27 cellular contexts compared by ENCODE assay signal in genomic region chr21:32581732-32582131, GRCh38. TPM values are rescaled to one million over a fixed set of nuclear protein-coding genes. Genes with fewer than 3 reads are reported as not detected.
DNase-seq lines count a peak whose midpoint lies in the region; ATAC-seq and TF ChIP-seq lines count a peak whose summit lies in the region.
"Had no signal": no experiment of that assay in that cellular context is flagged by ENCODE, and none has a peak within 500 bp of the region (broad histone marks: within the 10 kb centered on the region; RNA-seq: fewer than 3 reads in every experiment).

No MANE protein-coding gene starts in this region.

- no peak overlapping the region for H3K4me3 ChIP-seq in coronary artery
- H3K4me3 ChIP-seq: BLaER1, GM12878 had no signal

- peak; percentile 8 for DNase-seq in activated CD8-positive, alpha-beta memory T cell treated with anti-CD3 and anti-CD28 coated beads, Interleukin-2, amount 50 U/mL, for 48 hours
- DNase-seq in activated CD8-positive, alpha-beta memory T cell treated with anti-CD3 and anti-CD28 coated beads, Interleukin-2, amount 50 U/mL, for 4 hours, result no peak
- peak; percentile 35 for DNase-seq in coronary artery (ENCODE audit: low spot score)
- peak; percentile 19 for DNase-seq in islet precursor cell
- DNase-seq in type B pancreatic cell (ENCODE audit: extremely low spot score, unreplicated experiment), result peak; percentile 27
- DNase-seq in SKM-1 (lab: John Stamatoyannopoulos, UW; ENCODE audit: unreplicated experiment), result no peak
- DNase-seq in activated CD8-positive, alpha-beta T cell treated with anti-CD3 and anti-CD28 coated beads for 36 hours, result no peak
- DNase-seq: 8988T; ACHN; BE2C; C1 segment of cervical spinal cord; CD4-positive, alpha-beta memory T cell; CD4-positive, CD25-positive, alpha-beta regulatory T cell; CD8-positive, alpha-beta memory T cell; COR-L47; DMS 273 treated with DMSO at 0.1 percent for 48 hours; DMS153; DMS53; DMS79; DND-41; EL; GDM1 had no signal

- no peaks in the 10 kb centered on the region for H3K9me3 Mint-ChIP-seq in type B pancreatic cell
- no peaks in the 10 kb centered on the region for H3K9me3 Mint-ChIP-seq in activated CD8-positive, alpha-beta T cell treated with anti-CD3 and anti-CD28 coated beads for 36 hours
- H3K9me3 Mint-ChIP-seq: CD14-positive monocyte; CD4-positive, alpha-beta memory T cell; CD4-positive, CD25-positive, alpha-beta regulatory T cell; CD8-positive, alpha-beta memory T cell had no signal

- no peak for TF ChIP-seq CTCF in coronary artery (IDR thresholded peaks at IDR 0.05)
- TF ChIP-seq CTCF in type B pancreatic cell (conservative IDR thresholded peaks at IDR 0.05), result no peak
- TF ChIP-seq CTCF in activated CD8-positive, alpha-beta T cell treated with anti-CD3 and anti-CD28 coated beads for 36 hours (IDR thresholded peaks at IDR 0.05), result no peak

- no peak for ATAC-seq in GM18505 (IDR thresholded peaks at IDR 0.05; ENCODE audit: unreplicated experiment)
- ATAC-seq in activated CD8-positive, alpha-beta T cell treated with anti-CD3 and anti-CD28 coated beads for 36 hours, result no peak
- ATAC-seq: GM12878 had no signal

- intact Hi-C loops in activated CD8-positive, alpha-beta T cell treated with anti-CD3 and anti-CD28 coated beads for 36 hours (cut with micrococcal nuclease), result no loop called here

- no peak for TF ChIP-seq POLR2A in GM18505 (IDR thresholded peaks at IDR 0.05; ENCODE audit: borderline replicate concordance, extremely low read depth, insufficient read depth, insufficient read length)

- no peak overlapping the region for H3K27ac ChIP-seq in coronary artery
- H3K27ac ChIP-seq: BLaER1 had no signal

- CTCF ChIA-PET in activated CD8-positive, alpha-beta T cell treated with anti-CD3 and anti-CD28 coated beads for 36 hours (lab: Charles Lee), result interaction anchor here (1.4 kb wide), 1 partner anchor 19 kb away, joined by 5 read pairs; no protein-coding TSS in a partner anchor

- H3K27me3 Mint-ChIP-seq in type B pancreatic cell, result peaks cover 16% of the 10 kb centered on the region
- H3K27me3 Mint-ChIP-seq in activated CD8-positive, alpha-beta T cell treated with anti-CD3 and anti-CD28 coated beads for 36 hours, result no peaks in the 10 kb centered on the region

- POLR2A ChIA-PET in activated CD8-positive, alpha-beta T cell treated with anti-CD3 and anti-CD28 coated beads for 36 hours (lab: Charles Lee), result no interaction called here

- H3K36me3 Mint-ChIP-seq in type B pancreatic cell, result no peaks in the 10 kb centered on the region
- no peaks in the 10 kb centered on the region for H3K36me3 Mint-ChIP-seq in activated CD8-positive, alpha-beta T cell treated with anti-CD3 and anti-CD28 coated beads for 36 hours (ENCODE audit: low read depth)
- H3K36me3 Mint-ChIP-seq: CD14-positive monocyte had no signal

- H3K27ac Mint-ChIP-seq in type B pancreatic cell, result no peak overlapping the region
- no peak overlapping the region for H3K27ac Mint-ChIP-seq in activated CD8-positive, alpha-beta T cell treated with anti-CD3 and anti-CD28 coated beads for 36 hours
- H3K27ac Mint-ChIP-seq: CD4-positive, alpha-beta memory T cell; CD4-positive, CD25-positive, alpha-beta regulatory T cell; CD8-positive, alpha-beta memory T cell had no signal

- H3K4me3 Mint-ChIP-seq in type B pancreatic cell, result no peak overlapping the region
- H3K4me3 Mint-ChIP-seq in activated CD8-positive, alpha-beta T cell treated with anti-CD3 and anti-CD28 coated beads for 36 hours, result no peak overlapping the region
- H3K4me3 Mint-ChIP-seq: CD14-positive monocyte; CD4-positive, alpha-beta memory T cell; CD4-positive, CD25-positive, alpha-beta regulatory T cell; CD8-positive, alpha-beta memory T cell had no signal

- no peaks in the 10 kb centered on the region for H3K4me1 Mint-ChIP-seq in type B pancreatic cell (ENCODE audit: unreplicated experiment)
- no peaks in the 10 kb centered on the region for H3K4me1 Mint-ChIP-seq in activated CD8-positive, alpha-beta T cell treated with anti-CD3 and anti-CD28 coated beads for 36 hours (ENCODE audit: low read depth)
- H3K4me1 Mint-ChIP-seq: CD14-positive monocyte had no signal

RNA-seq across cellular contexts. Expression of gene TCP10L, which starts 3.6 kb away (rescaled TPM):
- 0.93 and 1.2 TPM in 2 replicates for total RNA-seq in type B pancreatic cell (ENCODE audit: low replicate concordance)
- total RNA-seq in activated CD8-positive, alpha-beta T cell treated with anti-CD3 and anti-CD28 coated beads for 36 hours, result under 1 TPM; 0.31 to 0.63 TPM
- total RNA-seq: CD8-positive, alpha-beta memory T cell; G401 had no signal

RNA-seq across cellular contexts. Expression of gene CFAP298, which starts 30.4 kb away (rescaled TPM):
- total RNA-seq in type B pancreatic cell (ENCODE audit: low replicate concordance), result 41.1 and 43.8 TPM in 2 replicates
- total RNA-seq in activated CD8-positive, alpha-beta T cell treated with anti-CD3 and anti-CD28 coated beads for 36 hours, result 10 to 100 TPM; 36.2 to 39.5 TPM

Comparison
In these comparisons a context has a peak if more than half of its experiments do, and no peak if none do; other contexts are left out.
1. DNase-seq: peak in activated CD8-positive, alpha-beta memory T cell treated with anti-CD3 and anti-CD28 coated beads, Interleukin-2, amount 50 U/mL, for 48 hours (single experiment), coronary artery (single experiment), islet precursor cell (single experiment) and type B pancreatic cell (single experiment); none in activated CD8-positive, alpha-beta memory T cell treated with anti-CD3 and anti-CD28 coated beads, Interleukin-2, amount 50 U/mL, for 4 hours (single experiment), SKM-1 (single experiment) and activated CD8-positive, alpha-beta T cell treated with anti-CD3 and anti-CD28 coated beads for 36 hours (single experiment).